In genomic region chr1:198935371-198935921, GRCh38 we compare ENCODE assay signal across 8 cellular contexts.
DNase-seq lines count a peak whose midpoint lies in the region; ATAC-seq, FAIRE-seq and TF ChIP-seq lines count a peak whose summit lies in the region.

No MANE protein-coding gene starts in this region.

- peak overlapping the region; percentile 64 for H3K4me2 ChIP-seq in keratinocyte (ENCODE audit: control insufficient read depth, extremely low read depth, insufficient read depth, low read depth, low read length)

- H3K27me3 ChIP-seq in GM06990 (replicated peaks; ENCODE audit: control insufficient read depth, insufficient read depth, low read length) (no peaks in the 10 kb centered on the region), brain microvascular endothelial cell (replicated peaks) (no peaks in the 10 kb centered on the region), keratinocyte (ENCODE audit: control insufficient read depth, extremely low read depth, insufficient read depth, low read length) (no peaks in the 10 kb centered on the region)

- H3K9ac ChIP-seq in keratinocyte (ENCODE audit: control insufficient read depth, extremely low read depth, insufficient read depth, low read length): peak overlapping the region; percentile 88

- H3K27me3 Mint-ChIP-seq in CD14-positive monocyte (ENCODE audit: low read depth in 3 of 3): no peaks in the 10 kb centered on the region

- H3K36me3 Mint-ChIP-seq in CD14-positive monocyte: peaks cover 1 to 4% of the 10 kb centered on the region in 2 donors

- ATAC-seq in HG02763 (IDR thresholded peaks at IDR 0.05; ENCODE audit: unreplicated experiment): peak; percentile 52

- no peak overlapping the region for H3K4me3 Mint-ChIP-seq in CD14-positive monocyte

- FAIRE-seq in keratinocyte (lab: Jason Lieb, UNC): peak; percentile 93

- H3K27ac ChIP-seq in brain microvascular endothelial cell: peak overlapping the region; percentile 97
- H3K27ac ChIP-seq in keratinocyte (ENCODE audit: control insufficient read depth, insufficient read depth, low read length): peak overlapping the region; percentile 90

- DNase-seq in GM06990 (ENCODE audit: extremely low read depth, insufficient read length) (peak; percentile 65), NCI-H1436 treated with DMSO at 0.1 percent for 48 hours (lab: John Stamatoyannopoulos, UW) (peak; percentile 59), T-helper 1 cell (peak; percentile 14 to 70 (median 37)), brain microvascular endothelial cell (peak; percentile 100), keratinocyte (ENCODE audit: low read depth, low spot score) (peak; percentile 81), CD14-positive monocyte (ENCODE audit: low spot score) (no peak)
- DNase-seq in stimulated activated CD4-positive, alpha-beta T cell treated with anti-CD3 and anti-CD28 coated beads, Interleukin-15, amount 100 ng/mL, for 48 hours (ENCODE audit: low read depth in 2 of 2): peak; percentile 24 to 33

- no peak overlapping the region for H3K27ac Mint-ChIP-seq in CD14-positive monocyte

- no peaks in the 10 kb centered on the region for H3K36me3 ChIP-seq in GM06990 (ENCODE audit: control insufficient read depth, insufficient read depth, low read length)
- peaks cover 5% of the 10 kb centered on the region for H3K36me3 ChIP-seq in brain microvascular endothelial cell (replicated peaks)
- H3K36me3 ChIP-seq in keratinocyte (ENCODE audit: control insufficient read depth in 2 of 2, extremely low read depth in 1 of 2, insufficient read depth in 2 of 2, low read length in 2 of 2): no peaks in the 10 kb centered on the region

- no peaks in the 10 kb centered on the region for H3K9me1 ChIP-seq in keratinocyte (ENCODE audit: control insufficient read depth, extremely low read depth, insufficient read depth, low read length)

- H3K9me3 ChIP-seq in keratinocyte (ENCODE audit: control insufficient read depth, low read depth, low read length): no peaks in the 10 kb centered on the region

- dilution Hi-C loops in keratinocyte (cut with MboI; ENCODE audit: extremely low pct_ligation_motif_present, low sequenced_read_pairs): no loop called here

- H3K4me1 Mint-ChIP-seq in CD14-positive monocyte: peaks cover 22% of the 10 kb centered on the region

- peaks cover 16% of the 10 kb centered on the region for H3K4me1 ChIP-seq in keratinocyte (ENCODE audit: control insufficient read depth, extremely low read depth, insufficient read depth, low read length)

- no peak for TF ChIP-seq CTCF in GM06990 (IDR thresholded peaks at IDR 0.05; ENCODE audit: insufficient read depth, low read length, poor library complexity, severe bottlenecking)
- TF ChIP-seq CTCF in brain microvascular endothelial cell (IDR thresholded peaks at IDR 0.05; ENCODE audit: low read depth, low read length, missing control alignments): no peak
- TF ChIP-seq CTCF in keratinocyte (optimal IDR thresholded peaks at IDR 0.05 in 1 of 3, IDR thresholded peaks at IDR 0.05 in 1 of 3, conservative IDR thresholded peaks at IDR 0.05 in 1 of 3; ENCODE audit: extremely low read depth in 1 of 3, insufficient read depth in 2 of 3, low read length in 3 of 3): no peak
- no peak for TF ChIP-seq CTCF in CD14-positive monocyte (IDR thresholded peaks at IDR 0.05)

- no peak overlapping the region for H2AFZ ChIP-seq in keratinocyte (ENCODE audit: control insufficient read depth, low read length)

- H4K20me1 ChIP-seq in keratinocyte (ENCODE audit: control insufficient read depth, extremely low read depth, insufficient read depth, low read length): no peaks in the 10 kb centered on the region

- intact Hi-C loops in CD14-positive monocyte (cut with micrococcal nuclease): loop anchor here in 1 of 2 donors (5.0 kb wide), 1 partner anchor 72 kb away; no protein-coding TSS in a partner anchor

- peaks cover 3 to 5% (median 3%) of the 10 kb centered on the region in 7 donors for H3K9me3 Mint-ChIP-seq in CD14-positive monocyte

- peak overlapping the region; percentile 76 for H3K4me3 ChIP-seq in GM06990 (replicated peaks; ENCODE audit: low read depth, low read length)
- H3K4me3 ChIP-seq in brain microvascular endothelial cell (ENCODE audit: low read depth, low read length): peak overlapping the region; percentile 81
- H3K4me3 ChIP-seq in keratinocyte (ENCODE audit: control insufficient read depth in 2 of 3, extremely low read depth in 1 of 3, insufficient read depth in 2 of 3, low read depth in 1 of 3, low read length in 3 of 3): peak overlapping the region; percentile 70 to 98 (median 94)

- in situ Hi-C loops in brain microvascular endothelial cell (cut with HindIII; ENCODE audit: low pct_ligation_motif_present, low sequenced_read_pairs): no loop called here

- peaks cover 55% of the 10 kb centered on the region for H3K79me2 ChIP-seq in keratinocyte (ENCODE audit: control insufficient read depth, insufficient read depth, low read length)
